Comparison of ENCODE assay signal across 16 cellular contexts in the genomic region with DNA sequence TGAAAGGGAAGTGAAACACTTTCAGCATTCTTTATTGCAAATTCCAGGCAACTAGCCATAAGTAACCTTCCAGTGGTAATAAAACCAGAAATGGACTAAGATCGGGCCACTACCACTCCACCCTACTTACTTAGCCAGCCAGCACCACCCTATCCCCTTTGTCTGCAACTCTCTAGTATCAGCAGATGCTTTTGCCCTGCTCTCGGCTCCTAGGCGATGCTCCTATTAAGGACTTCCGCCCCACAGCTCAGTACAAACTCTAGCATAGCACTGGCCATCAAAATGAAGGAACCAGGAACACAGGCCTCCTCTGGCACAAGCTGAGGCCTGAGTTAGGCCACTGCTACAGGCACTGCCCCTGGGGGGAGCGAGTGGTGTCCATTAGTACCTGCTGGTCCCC.
DNase-seq lines count a peak whose midpoint lies in the region; ATAC-seq and TF ChIP-seq lines count a peak whose summit lies in the region.
"Had no signal": no experiment of that assay in that cellular context is flagged by ENCODE, and none has a peak within 500 bp of the region (broad histone marks: within the 10 kb centered on the region; RNA-seq: fewer than 3 reads in every experiment).

No MANE protein-coding gene starts in this region.

- H3K27ac Mint-ChIP-seq in MCF 10A (ENCODE audit: low read depth, unreplicated experiment) (peak overlapping the region; percentile 16), mesothelial cell of epicardium (no peak overlapping the region), glutamatergic neuron (ENCODE audit: unreplicated experiment) (no peak overlapping the region)
- H3K27ac Mint-ChIP-seq: activated CD4-positive, alpha-beta T cell treated with anti-CD3 and anti-CD28 coated beads, Interleukin-2, amount 10 ng/mL, durations not matched to agents 7 days and 5 days had no signal

- no peaks in the 10 kb centered on the region for H3K27me3 Mint-ChIP-seq in MCF 10A (ENCODE audit: insufficient read depth, unreplicated experiment)
- H3K27me3 Mint-ChIP-seq in mesothelial cell of epicardium (ENCODE audit: low read depth): no peaks in the 10 kb centered on the region
- H3K27me3 Mint-ChIP-seq in glutamatergic neuron (ENCODE audit: unreplicated experiment): no peaks in the 10 kb centered on the region
- H3K27me3 Mint-ChIP-seq: activated CD4-positive, alpha-beta T cell treated with anti-CD3 and anti-CD28 coated beads, Interleukin-2, amount 10 ng/mL, durations not matched to agents 7 days and 5 days had no signal

- peak; percentile 32 for ATAC-seq in upper lobe of left lung (ENCODE audit: low FRiP score in 2 of 2)

- no peaks in the 10 kb centered on the region for H3K36me3 Mint-ChIP-seq in MCF 10A (ENCODE audit: insufficient read depth, unreplicated experiment)
- H3K36me3 Mint-ChIP-seq in mesothelial cell of epicardium: no peaks in the 10 kb centered on the region
- no peaks in the 10 kb centered on the region for H3K36me3 Mint-ChIP-seq in glutamatergic neuron (ENCODE audit: unreplicated experiment)

- TF ChIP-seq CTCF in MCF 10A (IDR thresholded peaks at IDR 0.05; ENCODE audit: unreplicated experiment) (no peak), breast epithelium (IDR thresholded peaks at IDR 0.05) (no peak), choroid plexus epithelial cell (conservative IDR thresholded peaks at IDR 0.05; ENCODE audit: low read depth, low read length) (no peak), upper lobe of left lung (IDR thresholded peaks at IDR 0.05) (no peak), mesothelial cell of epicardium (IDR thresholded peaks at IDR 0.05; ENCODE audit: unreplicated experiment) (no peak), glutamatergic neuron (IDR thresholded peaks at IDR 0.05; ENCODE audit: partially characterized antibody, unreplicated experiment) (no peak)

- DNase-seq in MCF 10A (ENCODE audit: unreplicated experiment) (peak; percentile 61), breast epithelium (ENCODE audit: low spot score in 2 of 2) (no peak), choroid plexus epithelial cell (ENCODE audit: low read depth) (peak; percentile 55), kidney glomerular epithelial cell (lab: John Stamatoyannopoulos, UW) (peak; percentile 20), upper lobe of left lung (no peak), T1000 (lab: John Stamatoyannopoulos, UW) (no peak), mesothelial cell of epicardium (ENCODE audit: low spot score in 2 of 2, unreplicated experiment in 2 of 2) (no peak), glutamatergic neuron (no peak)
- DNase-seq: 8988T; activated CD4-positive, alpha-beta T cell treated with anti-CD3 and anti-CD28 coated beads, Interleukin-2, amount 10 ng/mL, durations not matched to agents 7 days and 5 days; amygdala; lower lobe of right lung; NCI-H2227 treated with DMSO at 0.1 percent for 48 hours; T-helper 1 cell had no signal

- CTCF ChIA-PET in MCF 10A (lab: Yijun Ruan, JAX): interaction anchor here (4.6 to 4.9 kb wide), 2 partner anchors 13 to 211 kb away, joined by 22 to 24 read pairs; no protein-coding TSS in a partner anchor

- H3K9me3 ChIP-seq in breast epithelium (no peaks in the 10 kb centered on the region), upper lobe of left lung (no peaks in the 10 kb centered on the region)
- H3K9me3 ChIP-seq: HAP-1, heart right ventricle, lower lobe of right lung had no signal

- peaks cover 19% of the 10 kb centered on the region for H3K4me1 Mint-ChIP-seq in MCF 10A (ENCODE audit: insufficient read depth, unreplicated experiment)
- no peaks in the 10 kb centered on the region for H3K4me1 Mint-ChIP-seq in mesothelial cell of epicardium
- peaks cover 5% of the 10 kb centered on the region for H3K4me1 Mint-ChIP-seq in glutamatergic neuron (ENCODE audit: low read depth, unreplicated experiment)

- POLR2A ChIA-PET in MCF 10A (lab: Yijun Ruan, JAX): no interaction called here

- TF ChIP-seq POLR2A in breast epithelium (IDR thresholded peaks at IDR 0.05) (no peak), upper lobe of left lung (IDR thresholded peaks at IDR 0.05) (no peak)

- no peak overlapping the region for H3K4me3 Mint-ChIP-seq in MCF 10A (ENCODE audit: unreplicated experiment)
- H3K4me3 Mint-ChIP-seq in mesothelial cell of epicardium: no peak overlapping the region
- no peak overlapping the region for H3K4me3 Mint-ChIP-seq in glutamatergic neuron (ENCODE audit: unreplicated experiment)
- H3K4me3 Mint-ChIP-seq: activated CD4-positive, alpha-beta T cell treated with anti-CD3 and anti-CD28 coated beads, Interleukin-2, amount 10 ng/mL, durations not matched to agents 7 days and 5 days had no signal

- no peaks in the 10 kb centered on the region for H3K4me1 ChIP-seq in breast epithelium
- no peaks in the 10 kb centered on the region for H3K4me1 ChIP-seq in upper lobe of left lung
- H3K4me1 ChIP-seq: HAP-1, lower lobe of right lung had no signal

- H3K4me3 ChIP-seq in breast epithelium: no peak overlapping the region
- no peak overlapping the region for H3K4me3 ChIP-seq in choroid plexus epithelial cell (ENCODE audit: low read depth, low read length)
- H3K4me3 ChIP-seq in upper lobe of left lung: no peak overlapping the region
- H3K4me3 ChIP-seq: HAP-1, heart right ventricle, lower lobe of right lung had no signal

- no peak for TF ChIP-seq EP300 in upper lobe of left lung (IDR thresholded peaks at IDR 0.05)

- H3K9me3 Mint-ChIP-seq in MCF 10A (ENCODE audit: unreplicated experiment): no peaks in the 10 kb centered on the region
- H3K9me3 Mint-ChIP-seq in mesothelial cell of epicardium: no peaks in the 10 kb centered on the region
- peaks cover 3% of the 10 kb centered on the region for H3K9me3 Mint-ChIP-seq in glutamatergic neuron (ENCODE audit: unreplicated experiment)
- H3K9me3 Mint-ChIP-seq: activated CD4-positive, alpha-beta T cell treated with anti-CD3 and anti-CD28 coated beads, Interleukin-2, amount 10 ng/mL, durations not matched to agents 7 days and 5 days had no signal

- H3K36me3 ChIP-seq in breast epithelium (no peaks in the 10 kb centered on the region), upper lobe of left lung (no peaks in the 10 kb centered on the region)
- H3K36me3 ChIP-seq: HAP-1, heart right ventricle, lower lobe of right lung had no signal

- H3K27ac ChIP-seq in breast epithelium (peak overlapping the region in 1 of 2 donors; percentile 12), upper lobe of left lung (no peak overlapping the region)
- H3K27ac ChIP-seq: lower lobe of right lung had no signal

- H3K27me3 ChIP-seq in breast epithelium (no peaks in the 10 kb centered on the region), upper lobe of left lung (no peaks in the 10 kb centered on the region)

- intact Hi-C loops in MCF 10A (cut with micrococcal nuclease) (no loop called here), breast epithelium (cut with DNase I; ENCODE audit: low total_unique reads) (no loop called here)

- WGBS in upper lobe of left lung, 2 donors: 82 to 92% methylated on average over 5 of the region's 5 CpGs

- no TSS peak for BruUV-seq in MCF 10A (replicated peaks; lab: Mats Ljungman, UMichigan)

Comparison
In these comparisons a context has a peak if more than half of its experiments do, and no peak if none do; other contexts are left out.
1. DNase-seq: peak in MCF 10A (single experiment), choroid plexus epithelial cell (single experiment) and kidney glomerular epithelial cell (single experiment); none in breast epithelium (0 of 2), upper lobe of left lung (0 of 2), T1000 (single experiment), mesothelial cell of epicardium (0 of 2) and glutamatergic neuron (single experiment).